23 cellular contexts compared by ENCODE assay signal in genomic region chr22:17913705-17914282, GRCh38.
A peak's percentile ranks its signal among the peaks of the same experiment; 100 is the strongest.
DNase-seq lines count a peak whose midpoint lies in the region; ATAC-seq, FAIRE-seq and TF ChIP-seq lines count a peak whose summit lies in the region.
"Had no signal": no experiment of that assay in that cellular context is flagged by ENCODE, and none has a peak within 500 bp of the region (broad histone marks: within the 10 kb centered on the region; RNA-seq: fewer than 3 reads in every experiment).

No MANE protein-coding gene starts in this region.

- no peaks in the 10 kb centered on the region for H3K9me3 Mint-ChIP-seq in endodermal cell

- DNase-seq in EH (ENCODE audit: low read depth) (peak; percentile 68), psoas muscle (no peak), endodermal cell (no peak), anterior cingulate cortex (lab: John Stamatoyannopoulos, UW) (no peak), small intestine (no peak)
- no peak for DNase-seq in activated T-cell treated with anti-CD3 and anti-CD28 coated beads, Interleukin-2, amount 50 U/mL, for 48 hours
- DNase-seq: ACHN; activated gamma-delta T cell; amniotic stem cell; effector CD4-positive, alpha-beta T cell; NCI-H146; NCI-H526 treated with DMSO at 0.1 percent for 48 hours; SHP77 treated with DMSO at 0.1 percent for 48 hours; stimulated activated CD4-positive, alpha-beta T cell treated with anti-CD3 and anti-CD28 coated beads, Interleukin-12 subunit alpha, Interleukin-12 subunit beta, amount 100 ng/mL, for 4 hours had no signal

- WGBS in psoas muscle, 3 donors, result 57 to 72% (median 62%) methylated on average over 9 of the region's 9 CpGs
- WGBS in endodermal cell (ENCODE audit: insufficient coverage in 1 of 2, insufficient read length in 1 of 2), 2 experiments, result 90 to 91% methylated on average over 4 to 7 of the region's 9 CpGs
- 83 to 88% (median 85%) methylated on average over 9 of the region's 9 CpGs for WGBS in small intestine, 3 donors

- H3K27me3 Mint-ChIP-seq in endodermal cell (ENCODE audit: insufficient read depth), result no peaks in the 10 kb centered on the region
- H3K27me3 Mint-ChIP-seq: progenitor cell of endocrine pancreas had no signal

- H3K9ac ChIP-seq in KMS-11 (no peak overlapping the region), endodermal cell (ENCODE audit: extremely low read depth, low read length, poor library complexity, severe bottlenecking) (no peak overlapping the region)

- H4K20me1 ChIP-seq in KMS-11 (ENCODE audit: insufficient read depth), result no peaks in the 10 kb centered on the region

- peaks cover 78% of the 10 kb centered on the region for H3K79me2 ChIP-seq in KMS-11 (ENCODE audit: insufficient read depth, low read depth)

- ATAC-seq in psoas muscle, result no peak
- ATAC-seq: esophagus mucosa, left lobe of liver had no signal

- H3K27me3 ChIP-seq in KMS-11 (ENCODE audit: insufficient read depth, low read depth), result no peaks in the 10 kb centered on the region
- H3K27me3 ChIP-seq in psoas muscle (ENCODE audit: insufficient read depth in 3 of 3, low read length in 2 of 3), result no peaks in the 10 kb centered on the region
- H3K27me3 ChIP-seq in endodermal cell (ENCODE audit: control insufficient read depth, insufficient read depth, low read length, poor library complexity, severe bottlenecking), result no peaks in the 10 kb centered on the region
- H3K27me3 ChIP-seq in small intestine (ENCODE audit: control insufficient read depth in 2 of 2, insufficient read depth in 2 of 2, low read length in 2 of 2), result no peaks in the 10 kb centered on the region
- H3K27me3 ChIP-seq: vagina had no signal

- no peaks in the 10 kb centered on the region for H3K36me3 Mint-ChIP-seq in endodermal cell (ENCODE audit: low read depth)

- no peak overlapping the region for H2AFZ ChIP-seq in KMS-11 (ENCODE audit: low read depth)

- no peak overlapping the region for H3K27ac Mint-ChIP-seq in endodermal cell
- H3K27ac Mint-ChIP-seq: progenitor cell of endocrine pancreas had no signal

- intact Hi-C loops in psoas muscle (cut with DNase I), result loop anchor here (5.0 kb wide), 4 partner anchors 34 to 164 kb away; partner anchors contain the start of genes MICAL3 (in 1 of the 2) and PEX26 (in 1 of the 2)

- peak overlapping the region; percentile 36; the same call in 1 of the 2 replicates for H3K27ac ChIP-seq in KMS-11
- H3K27ac ChIP-seq in cingulate gyrus (ENCODE audit: low read depth, low read length), result peak overlapping the region; percentile 80
- H3K27ac ChIP-seq in psoas muscle, result peak overlapping the region; percentile 94
- no peak overlapping the region for H3K27ac ChIP-seq in endodermal cell (ENCODE audit: low read depth, low read length)
- no peak overlapping the region for H3K27ac ChIP-seq in small intestine (ENCODE audit: low read depth in 1 of 2, low read length in 1 of 2)
- H3K27ac ChIP-seq: HL-60, vagina, VCaP had no signal

- peak overlapping the region; percentile 56; the same call in 1 of the 2 replicates for H3K4me2 ChIP-seq in KMS-11

- peaks cover 24% of the 10 kb centered on the region for H3K4me1 Mint-ChIP-seq in endodermal cell

- peaks cover 64% of the 10 kb centered on the region for H3K4me1 ChIP-seq in KMS-11 (ENCODE audit: low read depth, poor library complexity, severe bottlenecking)
- peaks cover 79% of the 10 kb centered on the region for H3K4me1 ChIP-seq in psoas muscle
- H3K4me1 ChIP-seq in endodermal cell (ENCODE audit: control insufficient read depth, insufficient read depth, low read length), result peaks cover 11% of the 10 kb centered on the region
- peaks cover 0 to 6% of the 10 kb centered on the region in 2 donors for H3K4me1 ChIP-seq in small intestine (ENCODE audit: control insufficient read depth in 2 of 2, insufficient read depth in 1 of 2, low read depth in 1 of 2, low read length in 1 of 2)

- H3K9me3 ChIP-seq in psoas muscle (no peaks in the 10 kb centered on the region), endodermal cell (ENCODE audit: control insufficient read depth, low read length) (no peaks in the 10 kb centered on the region), small intestine (ENCODE audit: control insufficient read depth, low read depth) (no peaks in the 10 kb centered on the region)
- H3K9me3 ChIP-seq: vagina had no signal

- FAIRE-seq in small intestine (lab: Jason Lieb, UNC), result no peak
- FAIRE-seq: GM18507 had no signal

- no peak overlapping the region for H3K4me3 Mint-ChIP-seq in endodermal cell

- H3K36me3 ChIP-seq in KMS-11 (ENCODE audit: insufficient read depth) (no peaks in the 10 kb centered on the region), psoas muscle (ENCODE audit: insufficient read depth in 1 of 2, low read depth in 1 of 2) (no peaks in the 10 kb centered on the region), endodermal cell (ENCODE audit: control insufficient read depth, insufficient read depth, low read length) (no peaks in the 10 kb centered on the region), small intestine (ENCODE audit: control insufficient read depth in 2 of 2, insufficient read depth in 2 of 2, low read length in 2 of 2) (no peaks in the 10 kb centered on the region)
- H3K36me3 ChIP-seq: vagina had no signal

- TF ChIP-seq CTCF in KMS-11 (conservative IDR thresholded peaks at IDR 0.05; ENCODE audit: low read depth, low read length) (no peak), psoas muscle (IDR thresholded peaks at IDR 0.05) (no peak), endodermal cell (conservative IDR thresholded peaks at IDR 0.05) (no peak)

- no peak overlapping the region for H3K4me3 ChIP-seq in KMS-11 (IDR thresholded peaks at IDR 0.05; ENCODE audit: insufficient read depth, low read depth, low read length)
- no peak overlapping the region for H3K4me3 ChIP-seq in psoas muscle
- H3K4me3 ChIP-seq in endodermal cell (ENCODE audit: low read length), result no peak overlapping the region
- H3K4me3 ChIP-seq in small intestine (ENCODE audit: low read depth in 1 of 2, low read length in 2 of 2), result no peak overlapping the region
- H3K4me3 ChIP-seq: vagina had no signal

Comparison
In these comparisons a context has a peak if more than half of its experiments do, and no peak if none do; other contexts are left out.
1. H3K27ac ChIP-seq: peak in KMS-11 (single experiment), cingulate gyrus (single experiment) and psoas muscle (single experiment); none in endodermal cell (single experiment) and small intestine (0 of 2).